ENCODE assay signal across 11 cellular contexts in genomic region chr17:511833-512251, GRCh38.
DNase-seq lines count a peak whose midpoint lies in the region; ATAC-seq and TF ChIP-seq lines count a peak whose summit lies in the region.
"Had no signal": no experiment of that assay in that cellular context is flagged by ENCODE, and none has a peak within 500 bp of the region (broad histone marks: within the 10 kb centered on the region; RNA-seq: fewer than 3 reads in every experiment).

No MANE protein-coding gene starts in this region.

- no peak for ATAC-seq in GM19023 (IDR thresholded peaks at IDR 0.05; ENCODE audit: unreplicated experiment)
- ATAC-seq in HG02571 (IDR thresholded peaks at IDR 0.05; ENCODE audit: unreplicated experiment), result no peak
- ATAC-seq: activated T-cell treated with anti-CD3 and anti-CD28 coated beads, Interleukin-2, amount 50 U/mL, for 4 hours had no signal

- H3K9me3 ChIP-seq in left ventricle myocardium inferior (replicated peaks), result no peaks in the 10 kb centered on the region
- H3K9me3 ChIP-seq in skeletal muscle satellite cell (replicated peaks; ENCODE audit: low read length), result peaks cover 3% of the 10 kb centered on the region

- DNase-seq in G401 (ENCODE audit: low spot score), result peak; percentile 69
- peak; percentile 74 for DNase-seq in amniotic epithelial cell (ENCODE audit: low read depth)
- DNase-seq in left ventricle myocardium inferior, result no peak
- DNase-seq in NCI-H510A treated with DMSO at 0.1 percent for 48 hours (lab: John Stamatoyannopoulos, UW), result no peak
- DNase-seq in stimulated activated CD8-positive, alpha-beta memory T cell treated with anti-CD3 and anti-CD28 coated beads, Interleukin-4, amount 100 ng/mL, for 48 hours, result no peak
- DNase-seq: activated B cell treated with CpG ODN at 0.5 μM for 24 hours; activated T-cell treated with anti-CD3 and anti-CD28 coated beads, Interleukin-2, amount 50 U/mL, for 4 hours; COR-L47 had no signal

- peak overlapping the region; percentile 78 for H3K9ac ChIP-seq in skeletal muscle satellite cell (ENCODE audit: low read depth, low read length)

- H3K27ac ChIP-seq in left ventricle myocardium inferior (replicated peaks), result peak overlapping the region; percentile 45

- H3K4me1 ChIP-seq in left ventricle myocardium inferior (peaks cover 42% of the 10 kb centered on the region), skeletal muscle satellite cell (ENCODE audit: control insufficient read depth, insufficient read depth, low read length) (peaks cover 27% of the 10 kb centered on the region)

- in situ Hi-C loops in G401 (cut with HindIII; ENCODE audit: low sequenced_read_pairs), result no loop called here

- intact Hi-C loops in left ventricle myocardium inferior (cut with micrococcal nuclease), result no loop called here

- no peak overlapping the region for H3K4me3 ChIP-seq in left ventricle myocardium inferior
- H3K4me3 ChIP-seq in skeletal muscle satellite cell (ENCODE audit: low read length), result peak overlapping the region; percentile 62

- no peak for TF ChIP-seq CTCF in left ventricle myocardium inferior (IDR thresholded peaks at IDR 0.05; ENCODE audit: borderline replicate concordance)

- H3K36me3 ChIP-seq in left ventricle myocardium inferior (no peaks in the 10 kb centered on the region), skeletal muscle satellite cell (ENCODE audit: insufficient read depth, low read length) (peaks cover 4% of the 10 kb centered on the region)

- H3K4me2 ChIP-seq in skeletal muscle satellite cell (ENCODE audit: low read length), result peak overlapping the region; percentile 75

- H3K27me3 ChIP-seq in left ventricle myocardium inferior (ENCODE audit: low read depth) (no peaks in the 10 kb centered on the region), skeletal muscle satellite cell (ENCODE audit: control insufficient read depth, insufficient read depth, low read length) (no peaks in the 10 kb centered on the region)

Comparison
In these comparisons a context has a peak if more than half of its experiments do, and no peak if none do; other contexts are left out.
1. DNase-seq: peak in G401 (single experiment) and amniotic epithelial cell (single experiment); none in left ventricle myocardium inferior (single experiment), NCI-H510A treated with DMSO at 0.1 percent for 48 hours (single experiment) and stimulated activated CD8-positive, alpha-beta memory T cell treated with anti-CD3 and anti-CD28 coated beads, Interleukin-4, amount 100 ng/mL, for 48 hours (single experiment).